ENCODE assay signal across 15 cellular contexts in the genomic region with DNA sequence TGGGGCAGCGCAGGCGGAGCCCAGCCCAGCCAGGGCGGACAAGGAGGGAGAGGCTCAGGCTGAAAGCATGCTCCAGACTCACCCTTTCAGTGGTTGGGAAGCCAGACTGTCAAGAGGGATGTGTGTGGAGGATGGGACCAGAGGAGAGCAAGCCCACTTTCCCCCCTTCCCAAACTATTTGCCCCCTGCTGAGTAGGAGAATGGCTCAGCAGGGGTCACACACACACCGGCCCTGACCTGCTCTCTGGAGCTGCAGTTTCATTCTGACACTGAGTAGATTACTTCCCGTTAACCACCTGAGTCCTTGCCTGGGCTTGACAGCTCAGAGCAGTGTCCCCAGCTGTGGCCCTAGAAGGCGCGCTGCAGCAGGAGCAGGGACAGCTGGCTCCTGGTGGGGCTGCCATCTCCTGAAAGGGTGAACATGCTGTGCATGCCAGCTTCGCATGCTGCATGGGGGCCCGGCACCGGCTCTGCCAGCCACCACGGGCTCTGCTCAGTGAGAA. TPM values are rescaled to one million over a fixed set of nuclear protein-coding genes. Genes with fewer than 3 reads are reported as not detected.
DNase-seq lines count a peak whose midpoint lies in the region; ATAC-seq and TF ChIP-seq lines count a peak whose summit lies in the region.
"Had no signal": no experiment of that assay in that cellular context is flagged by ENCODE, and none has a peak within 500 bp of the region (broad histone marks: within the 10 kb centered on the region; RNA-seq: fewer than 3 reads in every experiment).

No MANE protein-coding gene starts in this region.

- H3K9me3 ChIP-seq in iPS-18c (ENCODE audit: control insufficient read depth, insufficient read depth, low read length) (no peaks in the 10 kb centered on the region), upper lobe of right lung (no peaks in the 10 kb centered on the region)

- no peak for TF ChIP-seq CTCF in upper lobe of right lung (IDR thresholded peaks at IDR 0.05)

- H3K4me3 ChIP-seq in iPS-18c (ENCODE audit: insufficient read depth, low read depth, low read length) (peak overlapping the region; percentile 12; the same call in 1 of the 2 replicates), upper lobe of right lung (no peak overlapping the region)

- H3K4me1 ChIP-seq in upper lobe of right lung, result no peaks in the 10 kb centered on the region
- H3K4me1 ChIP-seq: parathyroid adenoma had no signal

- ATAC-seq in upper lobe of right lung, result peak; percentile 7
- ATAC-seq in HG03025 (IDR thresholded peaks at IDR 0.05; ENCODE audit: low FRiP score, unreplicated experiment), result no peak
- ATAC-seq in HG03342 (IDR thresholded peaks at IDR 0.05; ENCODE audit: unreplicated experiment), result no peak

- H3K27me3 ChIP-seq in upper lobe of right lung, result peaks cover 5% of the 10 kb centered on the region

- H3K27ac ChIP-seq in upper lobe of right lung, result no peak overlapping the region
- H3K27ac ChIP-seq: parathyroid adenoma had no signal

- DNase-seq in NCI-H748 (lab: John Stamatoyannopoulos, UW; ENCODE audit: unreplicated experiment), result peak; percentile 1
- no peak for DNase-seq in NCI-H748 treated with DMSO at 0.1 percent for 48 hours (lab: John Stamatoyannopoulos, UW)
- peak; percentile 35 for DNase-seq in NCI-H345 treated with DMSO at 0.1 percent for 48 hours (lab: John Stamatoyannopoulos, UW; ENCODE audit: unreplicated experiment)
- DNase-seq in upper lobe of right lung, result no peak
- DNase-seq in NCI-H128 (lab: John Stamatoyannopoulos, UW; ENCODE audit: unreplicated experiment), result no peak
- DNase-seq: activated CD8-positive, alpha-beta memory T cell treated with anti-CD3 and anti-CD28 coated beads, Interleukin-2, amount 50 U/mL, for 48 hours; DMS79 treated with DMSO at 0.1 percent for 48 hours; NCI-H1436; Right ventricle myocardium superior; stimulated activated CD4-positive, alpha-beta T cell treated with anti-CD3 and anti-CD28 coated beads, Interleukin-4, amount 100 ng/mL, for 24 hours had no signal

- intact Hi-C loops in upper lobe of right lung (cut with DNase I), result no loop called here

- no peaks in the 10 kb centered on the region for H3K36me3 ChIP-seq in upper lobe of right lung

RNA-seq across cellular contexts. Expression of a gene that starts 51.6 kb away (rescaled TPM):
- total RNA-seq in upper lobe of right lung, result not detected
- total RNA-seq: HT1080 had no signal

Comparison
In these comparisons a context has a peak if more than half of its experiments do, and no peak if none do; other contexts are left out.
1. DNase-seq: peak in NCI-H748 (single experiment) and NCI-H345 treated with DMSO at 0.1 percent for 48 hours (single experiment); none in NCI-H748 treated with DMSO at 0.1 percent for 48 hours (single experiment), upper lobe of right lung (single experiment) and NCI-H128 (single experiment).